8 cellular contexts compared by ENCODE assay signal in genomic region chr10:124106241-124106905, GRCh38. TPM values are rescaled to one million over a fixed set of nuclear protein-coding genes. Genes with fewer than 3 reads are reported as not detected.
A peak's percentile ranks its signal among the peaks of the same experiment; 100 is the strongest.
DNase-seq lines count a peak whose midpoint lies in the region; ATAC-seq and TF ChIP-seq lines count a peak whose summit lies in the region.

No MANE protein-coding gene starts in this region.

- H3K36me3 Mint-ChIP-seq in activated T-cell treated with anti-CD3 and anti-CD28 coated beads, Interleukin-2, amount 50 U/mL, for 24 hours (ENCODE audit: low read depth) = no peaks in the 10 kb centered on the region
- H3K36me3 Mint-ChIP-seq in CD8-positive, alpha-beta memory T cell = no peaks in the 10 kb centered on the region

- peak overlapping the region; percentile 73 for H3K27ac ChIP-seq in SU-DHL-6 (ENCODE audit: low read depth, low read length)
- peak overlapping the region; percentile 66 to 72 for H3K27ac ChIP-seq in uterus
- H3K27ac ChIP-seq in CD8-positive, alpha-beta memory T cell (ENCODE audit: low read depth, low read length) = no peak overlapping the region

- no peaks in the 10 kb centered on the region for H3K9me2 ChIP-seq in SU-DHL-6 (replicated peaks; ENCODE audit: insufficient read depth, low read length)

- H3F3A ChIP-seq in SU-DHL-6 (ENCODE audit: insufficient read depth) = no peaks in the 10 kb centered on the region

- H4K20me1 ChIP-seq in SU-DHL-6 (ENCODE audit: low read depth, low read length) = no peaks in the 10 kb centered on the region

- no peak for TF ChIP-seq POLR2A in uterus (IDR thresholded peaks at IDR 0.05)

- H3K36me3 ChIP-seq in SU-DHL-6 (ENCODE audit: low read length) = no peaks in the 10 kb centered on the region
- no peaks in the 10 kb centered on the region for H3K36me3 ChIP-seq in uterus
- H3K36me3 ChIP-seq in CD8-positive, alpha-beta memory T cell (ENCODE audit: insufficient read depth, low read length) = no peaks in the 10 kb centered on the region

- no peaks in the 10 kb centered on the region for H3K79me2 ChIP-seq in SU-DHL-6 (ENCODE audit: insufficient read depth, low read length)

- no peak overlapping the region for H3K4me3 Mint-ChIP-seq in activated T-cell treated with anti-CD3 and anti-CD28 coated beads, Interleukin-2, amount 50 U/mL, for 24 hours
- no peak overlapping the region for H3K4me3 Mint-ChIP-seq in CD8-positive, alpha-beta memory T cell

- H3K27ac Mint-ChIP-seq in activated T-cell treated with anti-CD3 and anti-CD28 coated beads, Interleukin-2, amount 50 U/mL, for 24 hours = no peak overlapping the region
- no peak overlapping the region for H3K27ac Mint-ChIP-seq in CD8-positive, alpha-beta memory T cell

- no peak for TF ChIP-seq CTCF in SU-DHL-6 (IDR thresholded peaks at IDR 0.05; ENCODE audit: insufficient read depth, low read length, poor library complexity, severe bottlenecking)
- TF ChIP-seq CTCF in uterus (IDR thresholded peaks at IDR 0.05) = no peak

- CTCF ChIA-PET in CD8-positive, alpha-beta memory T cell (lab: Charles Lee) = no interaction called here

- no peaks in the 10 kb centered on the region for H3K27me3 ChIP-seq in SU-DHL-6 (ENCODE audit: low read length)
- no peaks in the 10 kb centered on the region for H3K27me3 ChIP-seq in uterus
- no peaks in the 10 kb centered on the region for H3K27me3 ChIP-seq in CD8-positive, alpha-beta memory T cell (ENCODE audit: insufficient read depth, low read length, poor library complexity, severe bottlenecking)

- intact Hi-C loops in uterus (cut with DNase I; ENCODE audit: low total_unique reads) = no loop called here

- H2AFZ ChIP-seq in SU-DHL-6 (ENCODE audit: low read depth, low read length, severe bottlenecking) = peak overlapping the region; percentile 37

- H3K27me3 Mint-ChIP-seq in activated T-cell treated with anti-CD3 and anti-CD28 coated beads, Interleukin-2, amount 50 U/mL, for 24 hours = peaks cover 10% of the 10 kb centered on the region
- peaks cover 20 to 25% of the 10 kb centered on the region in 2 donors for H3K27me3 Mint-ChIP-seq in CD8-positive, alpha-beta memory T cell

- POLR2A ChIA-PET in CD8-positive, alpha-beta memory T cell (lab: Charles Lee) = no interaction called here

- peak; percentile 82 for DNase-seq in kidney glomerular epithelial cell (lab: John Stamatoyannopoulos, UW)
- DNase-seq in uterus = peak; percentile 87 to 89
- DNase-seq in activated T-cell treated with anti-CD3 and anti-CD28 coated beads, Interleukin-2, amount 50 U/mL, for 24 hours = no peak
- no peak for DNase-seq in CD8-positive, alpha-beta memory T cell
- no peak for DNase-seq in activated T-cell treated with anti-CD3 and anti-CD28 coated beads, Interleukin-2, amount 50 U/mL, for 1 hour

- peak overlapping the region; percentile 41 for H3K9ac ChIP-seq in SU-DHL-6 (ENCODE audit: low read length)

- H3K4me3 ChIP-seq in SU-DHL-6 (ENCODE audit: insufficient read depth, low read length, poor library complexity, severe bottlenecking) (peak overlapping the region; percentile 34), uterus (no peak overlapping the region)
- H3K4me3 ChIP-seq in CD8-positive, alpha-beta memory T cell (ENCODE audit: low read length) = no peak overlapping the region

- peak overlapping the region; percentile 57 for H3K4me2 ChIP-seq in SU-DHL-6 (ENCODE audit: low read depth, low read length, poor library complexity, severe bottlenecking)

- H3K4me1 ChIP-seq in uterus = no peaks in the 10 kb centered on the region
- H3K4me1 ChIP-seq in CD8-positive, alpha-beta memory T cell (ENCODE audit: insufficient read depth, low read length) = no peaks in the 10 kb centered on the region

- ATAC-seq in GM18909 (IDR thresholded peaks at IDR 0.05; ENCODE audit: poor library complexity, unreplicated experiment) (peak; percentile 68), HG02870 (IDR thresholded peaks at IDR 0.05; ENCODE audit: unreplicated experiment) (peak; percentile 93)

- H3K9me3 ChIP-seq in SU-DHL-6 (ENCODE audit: insufficient read depth, low read length) (no peaks in the 10 kb centered on the region), uterus (no peaks in the 10 kb centered on the region)
- H3K9me3 ChIP-seq in CD8-positive, alpha-beta memory T cell (ENCODE audit: low read length) = no peaks in the 10 kb centered on the region

- H3K9me3 Mint-ChIP-seq in activated T-cell treated with anti-CD3 and anti-CD28 coated beads, Interleukin-2, amount 50 U/mL, for 24 hours = peaks cover 2% of the 10 kb centered on the region
- peaks cover 0 to 3% (median 0%) of the 10 kb centered on the region in 5 donors for H3K9me3 Mint-ChIP-seq in CD8-positive, alpha-beta memory T cell

- peaks cover 2% of the 10 kb centered on the region for H3K4me1 Mint-ChIP-seq in activated T-cell treated with anti-CD3 and anti-CD28 coated beads, Interleukin-2, amount 50 U/mL, for 24 hours (ENCODE audit: low read depth)
- no peaks in the 10 kb centered on the region for H3K4me1 Mint-ChIP-seq in CD8-positive, alpha-beta memory T cell

RNA-seq across cellular contexts. Expression of gene CHST15, which starts 13.0 kb away (rescaled TPM):
- total RNA-seq in uterus = 10 to 100 TPM in 3 of 4 donors, 1 to 10 TPM in 1; 9.7 to 28.5 (median 17.8) TPM
- total RNA-seq in CD8-positive, alpha-beta memory T cell = under 1 TPM; 0.18 to 0.24 TPM
- not detected for polyA plus RNA-seq in CD8-positive, alpha-beta memory T cell

Comparison
In these comparisons a context has a peak if more than half of its experiments do, and no peak if none do; other contexts are left out.
1. DNase-seq: peak in kidney glomerular epithelial cell (single experiment) and uterus (2 of 2); none in activated T-cell treated with anti-CD3 and anti-CD28 coated beads, Interleukin-2, amount 50 U/mL, for 24 hours (single experiment), CD8-positive, alpha-beta memory T cell (0 of 5) and activated T-cell treated with anti-CD3 and anti-CD28 coated beads, Interleukin-2, amount 50 U/mL, for 1 hour (single experiment).
2. RNA of gene CHST15, which starts 13.0 kb away (total RNA-seq): 9.7 to 28.5 TPM in uterus; 0.18 to 0.24 TPM in CD8-positive, alpha-beta memory T cell; every median in the first group is over 4 times any median in the second.